1 cellular context compared by ENCODE assay signal in genomic region chr2:112818094-112818902, GRCh38.
TF ChIP-seq lines count a peak whose summit lies in the region.

No MANE protein-coding gene starts in this region.

TF ChIP-seq in liver, 16 proteins besides CTCF, POLR2A, EP300 and RAD21 (continued from another document):
- TF ChIP-seq, protein P1, sequence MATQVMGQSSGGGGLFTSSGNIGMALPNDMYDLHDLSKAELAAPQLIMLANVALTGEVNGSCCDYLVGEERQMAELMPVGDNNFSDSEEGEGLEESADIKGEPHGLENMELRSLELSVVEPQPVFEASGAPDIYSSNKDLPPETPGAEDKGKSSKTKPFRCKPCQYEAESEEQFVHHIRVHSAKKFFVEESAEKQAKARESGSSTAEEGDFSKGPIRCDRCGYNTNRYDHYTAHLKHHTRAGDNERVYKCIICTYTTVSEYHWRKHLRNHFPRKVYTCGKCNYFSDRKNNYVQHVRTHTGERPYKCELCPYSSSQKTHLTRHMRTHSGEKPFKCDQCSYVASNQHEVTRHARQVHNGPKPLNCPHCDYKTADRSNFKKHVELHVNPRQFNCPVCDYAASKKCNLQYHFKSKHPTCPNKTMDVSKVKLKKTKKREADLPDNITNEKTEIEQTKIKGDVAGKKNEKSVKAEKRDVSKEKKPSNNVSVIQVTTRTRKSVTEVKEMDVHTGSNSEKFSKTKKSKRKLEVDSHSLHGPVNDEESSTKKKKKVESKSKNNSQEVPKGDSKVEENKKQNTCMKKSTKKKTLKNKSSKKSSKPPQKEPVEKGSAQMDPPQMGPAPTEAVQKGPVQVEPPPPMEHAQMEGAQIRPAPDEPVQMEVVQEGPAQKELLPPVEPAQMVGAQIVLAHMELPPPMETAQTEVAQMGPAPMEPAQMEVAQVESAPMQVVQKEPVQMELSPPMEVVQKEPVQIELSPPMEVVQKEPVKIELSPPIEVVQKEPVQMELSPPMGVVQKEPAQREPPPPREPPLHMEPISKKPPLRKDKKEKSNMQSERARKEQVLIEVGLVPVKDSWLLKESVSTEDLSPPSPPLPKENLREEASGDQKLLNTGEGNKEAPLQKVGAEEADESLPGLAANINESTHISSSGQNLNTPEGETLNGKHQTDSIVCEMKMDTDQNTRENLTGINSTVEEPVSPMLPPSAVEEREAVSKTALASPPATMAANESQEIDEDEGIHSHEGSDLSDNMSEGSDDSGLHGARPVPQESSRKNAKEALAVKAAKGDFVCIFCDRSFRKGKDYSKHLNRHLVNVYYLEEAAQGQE (IDR thresholded peaks at IDR 0.05) = peak; percentile 66
- TF ChIP-seq TAF1 (conservative IDR thresholded peaks at IDR 0.05) (no peak), FOXA2 (IDR thresholded peaks at IDR 0.05) (peak; percentile 93), MAX (IDR thresholded peaks at IDR 0.05) (peak; percentile 84), HNF4A (conservative IDR thresholded peaks at IDR 0.05) (peak; percentile 83 to 91), HNF4G (IDR thresholded peaks at IDR 0.05) (peak; percentile 36)
- TF ChIP-seq, protein P2, sequence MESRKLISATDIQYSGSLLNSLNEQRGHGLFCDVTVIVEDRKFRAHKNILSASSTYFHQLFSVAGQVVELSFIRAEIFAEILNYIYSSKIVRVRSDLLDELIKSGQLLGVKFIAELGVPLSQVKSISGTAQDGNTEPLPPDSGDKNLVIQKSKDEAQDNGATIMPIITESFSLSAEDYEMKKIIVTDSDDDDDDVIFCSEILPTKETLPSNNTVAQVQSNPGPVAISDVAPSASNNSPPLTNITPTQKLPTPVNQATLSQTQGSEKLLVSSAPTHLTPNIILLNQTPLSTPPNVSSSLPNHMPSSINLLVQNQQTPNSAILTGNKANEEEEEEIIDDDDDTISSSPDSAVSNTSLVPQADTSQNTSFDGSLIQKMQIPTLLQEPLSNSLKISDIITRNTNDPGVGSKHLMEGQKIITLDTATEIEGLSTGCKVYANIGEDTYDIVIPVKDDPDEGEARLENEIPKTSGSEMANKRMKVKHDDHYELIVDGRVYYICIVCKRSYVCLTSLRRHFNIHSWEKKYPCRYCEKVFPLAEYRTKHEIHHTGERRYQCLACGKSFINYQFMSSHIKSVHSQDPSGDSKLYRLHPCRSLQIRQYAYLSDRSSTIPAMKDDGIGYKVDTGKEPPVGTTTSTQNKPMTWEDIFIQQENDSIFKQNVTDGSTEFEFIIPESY (IDR thresholded peaks at IDR 0.05) = peak; percentile 61
